ENCODE assay signal across 15 cellular contexts in the genomic region with DNA sequence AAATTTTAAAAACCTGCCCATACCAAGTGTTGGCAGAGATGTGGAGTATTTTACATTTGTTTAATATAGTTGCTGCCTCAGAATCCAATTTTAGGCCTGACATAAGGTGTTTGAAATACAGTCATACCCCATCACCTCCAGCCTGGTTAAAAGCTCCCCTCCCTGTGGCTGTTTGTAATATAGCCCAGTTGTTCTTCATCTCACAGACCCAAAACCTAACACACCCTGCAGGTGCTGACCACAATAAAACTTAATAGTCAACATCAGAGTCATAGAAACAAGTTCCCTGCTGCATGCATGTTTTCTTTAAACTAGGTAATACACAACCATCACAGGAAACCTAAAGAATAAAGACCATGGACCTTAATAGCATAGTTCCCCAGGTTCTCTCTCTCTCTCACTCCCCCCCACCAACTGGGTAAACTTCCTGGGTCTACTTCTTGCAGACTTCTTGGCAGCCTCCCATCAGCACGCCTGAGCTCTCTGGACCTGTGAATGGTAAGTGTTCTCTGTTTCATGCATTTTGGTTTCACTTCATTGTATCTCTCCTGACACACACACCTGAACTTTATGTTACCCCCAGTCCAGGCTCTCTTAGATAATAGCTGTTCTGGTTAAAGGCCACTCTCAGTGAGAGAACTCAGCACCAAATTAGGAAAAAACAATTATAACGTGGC.
A peak's percentile ranks its signal among the peaks of the same experiment; 100 is the strongest.
DNase-seq lines count a peak whose midpoint lies in the region; ATAC-seq and TF ChIP-seq lines count a peak whose summit lies in the region.
"Had no signal": no experiment of that assay in that cellular context is flagged by ENCODE, and none has a peak within 500 bp of the region (broad histone marks: within the 10 kb centered on the region; RNA-seq: fewer than 3 reads in every experiment).

No MANE protein-coding gene starts in this region.

- H3K27ac ChIP-seq in lung (ENCODE audit: low read depth in 1 of 2, low read length in 1 of 2) (no peak overlapping the region), SJCRH30 (no peak overlapping the region)
- H3K27ac ChIP-seq: thoracic aorta had no signal

- peaks cover 8% of the 10 kb centered on the region for H3K4me1 Mint-ChIP-seq in chondrocyte (ENCODE audit: low read depth)

- peak; percentile 65 for ATAC-seq in GM19035 (IDR thresholded peaks at IDR 0.05; ENCODE audit: unreplicated experiment)
- ATAC-seq in GM21825 (IDR thresholded peaks at IDR 0.05; ENCODE audit: unreplicated experiment), result peak; percentile 53
- peak; percentile 75 for ATAC-seq in HG03439 (IDR thresholded peaks at IDR 0.05; ENCODE audit: unreplicated experiment)
- ATAC-seq in lung (ENCODE audit: insufficient read depth, low FRiP score), result no peak
- ATAC-seq: Panc1 had no signal

- H3K27ac Mint-ChIP-seq in chondrocyte (ENCODE audit: unreplicated experiment), result no peak overlapping the region

- no peaks in the 10 kb centered on the region for H3K36me3 Mint-ChIP-seq in chondrocyte (ENCODE audit: low read depth)
- H3K36me3 Mint-ChIP-seq: CD8-positive, alpha-beta memory T cell had no signal

- TF ChIP-seq CTCF in lung (IDR thresholded peaks at IDR 0.05; ENCODE audit: control extremely low read depth, extremely low read depth), result no peak
- no peak for TF ChIP-seq CTCF in chondrocyte (IDR thresholded peaks at IDR 0.05)

- WGBS in lung, 2 donors, result 55 to 71% methylated on average over 2 of the region's 2 CpGs

- H3K36me3 ChIP-seq in lung (ENCODE audit: control insufficient read depth in 2 of 2, insufficient read depth in 2 of 2, low read length in 2 of 2) (no peaks in the 10 kb centered on the region), SJCRH30 (no peaks in the 10 kb centered on the region)
- H3K36me3 ChIP-seq: thoracic aorta had no signal

- H3K9me3 Mint-ChIP-seq in chondrocyte (ENCODE audit: low read depth), result no peaks in the 10 kb centered on the region
- H3K9me3 Mint-ChIP-seq: CD8-positive, alpha-beta memory T cell had no signal

- H3K9me3 ChIP-seq in lung (ENCODE audit: control insufficient read depth in 2 of 2, insufficient read depth in 1 of 2, low read length in 1 of 2), result peaks cover 0 to 1% of the 10 kb centered on the region in 2 donors
- H3K9me3 ChIP-seq in SJCRH30 (replicated peaks), result no peaks in the 10 kb centered on the region
- H3K9me3 ChIP-seq: thoracic aorta had no signal

- H3K4me3 ChIP-seq in lung, result no peak overlapping the region
- H3K4me3 ChIP-seq in SJCRH30, result no peak overlapping the region
- H3K4me3 ChIP-seq: thoracic aorta had no signal

- no peak overlapping the region for H3K4me3 Mint-ChIP-seq in chondrocyte (ENCODE audit: unreplicated experiment)
- H3K4me3 Mint-ChIP-seq: CD8-positive, alpha-beta memory T cell had no signal

- H3K27me3 ChIP-seq in lung (ENCODE audit: control insufficient read depth, insufficient read depth) (no peaks in the 10 kb centered on the region), SJCRH30 (no peaks in the 10 kb centered on the region)

- DNase-seq in lung (ENCODE audit: low spot score), result peak; percentile 54
- DNase-seq in SJCRH30, result no peak
- DNase-seq in MV-4-11 (lab: John Stamatoyannopoulos, UW), result no peak
- DNase-seq in chondrocyte (ENCODE audit: low spot score), result no peak
- no peak for DNase-seq in stimulated activated CD4-positive, alpha-beta T cell treated with anti-CD3 and anti-CD28 coated beads, Interleukin-4, amount 100 ng/mL, for 24 hours
- DNase-seq: activated T-cell treated with anti-CD3 and anti-CD28 coated beads, Interleukin-2, amount 50 U/mL, for 48 hours; caudate nucleus; occipital lobe; stimulated activated CD4-positive, alpha-beta T cell treated with anti-CD3 and anti-CD28 coated beads, Interleukin-4, amount 100 ng/mL, for 1 hour had no signal

- no peaks in the 10 kb centered on the region for H3K27me3 Mint-ChIP-seq in chondrocyte (ENCODE audit: low read depth)

- H3K4me1 ChIP-seq in lung (ENCODE audit: control insufficient read depth in 2 of 2, insufficient read depth in 2 of 2, low read length in 2 of 2), result no peaks in the 10 kb centered on the region
- no peaks in the 10 kb centered on the region for H3K4me1 ChIP-seq in SJCRH30
